ENCODE assay signal across 1 cellular context in the genomic region with DNA sequence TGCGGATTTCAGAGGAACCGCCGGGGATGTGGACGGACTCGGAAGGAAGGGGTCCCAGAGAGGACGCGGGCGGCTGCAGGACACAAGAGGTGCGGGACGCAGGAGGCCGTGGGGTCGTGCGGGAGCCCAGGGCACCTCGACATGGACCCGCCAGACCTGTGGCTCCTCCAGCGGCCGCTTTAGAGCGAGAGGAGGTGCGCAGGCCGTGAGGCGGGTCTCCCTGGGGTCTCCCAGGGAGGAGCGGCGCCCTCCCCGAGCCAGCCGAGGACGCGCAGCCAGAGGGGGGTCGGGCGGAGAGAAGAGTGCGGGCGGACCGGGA.
TF ChIP-seq lines count a peak whose summit lies in the region.

No MANE protein-coding gene starts in this region.

TF ChIP-seq in K562, 482 proteins besides CTCF, POLR2A, EP300 and RAD21 (continued from another document):
- no peak for TF ChIP-seq JUND (IDR thresholded peaks at IDR 0.05; ENCODE audit: borderline replicate concordance, low read depth, low read length)
- no peak for TF ChIP-seq JUND (tag; IDR thresholded peaks at IDR 0.05; ENCODE audit: borderline replicate concordance, low read depth, low read length)
- TF ChIP-seq ZHX1 (conservative IDR thresholded peaks at IDR 0.05; ENCODE audit: low read length) = no peak
- no peak for TF ChIP-seq SMARCB1 (IDR thresholded peaks at IDR 0.05; ENCODE audit: insufficient read length, low read depth)
- no peak for TF ChIP-seq ZNF121 (CRISPR knock-in tag; conservative IDR thresholded peaks at IDR 0.05)
- 0 out of 2 replicates have a peak, but pooled peaks have one; percentile 57 for TF ChIP-seq SRSF1 (IDR thresholded peaks at IDR 0.05; ENCODE audit: low read depth, low read length)
